Comparison of ENCODE assay signal across 16 cellular contexts in genomic region chr6:161349886-161350285, GRCh38.
DNase-seq lines count a peak whose midpoint lies in the region; ATAC-seq and TF ChIP-seq lines count a peak whose summit lies in the region.
"Had no signal": no experiment of that assay in that cellular context is flagged by ENCODE, and none has a peak within 500 bp of the region (broad histone marks: within the 10 kb centered on the region; RNA-seq: fewer than 3 reads in every experiment).

No MANE protein-coding gene starts in this region.

- H2AFZ ChIP-seq in GM23338 = peak overlapping the region; percentile 87; the same call in 1 of the 2 replicates
- peak overlapping the region; percentile 6 for H2AFZ ChIP-seq in HCT116 (ENCODE audit: low read depth, low read length, poor library complexity, severe bottlenecking)
- H2AFZ ChIP-seq in neuronal stem cell (ENCODE audit: low read length) = no peak overlapping the region

- peak overlapping the region; percentile 93 for H3K18ac ChIP-seq in neuronal stem cell (ENCODE audit: low read length)

- H2AK5ac ChIP-seq in neuronal stem cell (ENCODE audit: low read depth, low read length) = peak overlapping the region; percentile 81

- TF ChIP-seq RAD21 in HCT116 (IDR thresholded peaks at IDR 0.05; ENCODE audit: low read depth) = no peak

- H4K8ac ChIP-seq in neuronal stem cell (ENCODE audit: low read depth, low read length) = no peak overlapping the region

- H3K23ac ChIP-seq in neuronal stem cell (ENCODE audit: low read depth, low read length, poor library complexity) = peak overlapping the region; percentile 91

- peaks cover 5% of the 10 kb centered on the region for H3K4me1 Mint-ChIP-seq in activated CD8-positive, alpha-beta T cell treated with anti-CD3 and anti-CD28 coated beads for 36 hours (ENCODE audit: low read depth)
- peaks cover 6% of the 10 kb centered on the region for H3K4me1 Mint-ChIP-seq in activated CD8-positive, alpha-beta T cell treated with anti-CD3 and anti-CD28 coated beads, Interleukin-2, amount 10 ng/mL, durations not matched to agents 7 days and 5 days (ENCODE audit: low read depth)
- H3K4me1 Mint-ChIP-seq in GM23338 = peaks cover 13% of the 10 kb centered on the region; the same call in 2 of the 3 replicates
- H3K4me1 Mint-ChIP-seq: CD4-positive, alpha-beta memory T cell had no signal

- H3K4me3 Mint-ChIP-seq in activated CD8-positive, alpha-beta T cell treated with anti-CD3 and anti-CD28 coated beads for 36 hours = no peak overlapping the region
- H3K4me3 Mint-ChIP-seq in activated CD8-positive, alpha-beta T cell treated with anti-CD3 and anti-CD28 coated beads, Interleukin-2, amount 10 ng/mL, durations not matched to agents 7 days and 5 days = no peak overlapping the region
- no peak overlapping the region for H3K4me3 Mint-ChIP-seq in GM23338
- H3K4me3 Mint-ChIP-seq: CD14-positive monocyte; CD4-positive, alpha-beta memory T cell had no signal

- H3K4ac ChIP-seq in neuronal stem cell (ENCODE audit: low read length) = peak overlapping the region; percentile 23

- intact Hi-C loops in activated CD8-positive, alpha-beta T cell treated with anti-CD3 and anti-CD28 coated beads for 36 hours (cut with micrococcal nuclease) = no loop called here
- intact Hi-C loops in HCT116 (cut with micrococcal nuclease) = loop anchor here (10.0 kb wide), 1 partner anchor 75 kb away; the partner anchor contains the start of gene AGPAT4
- intact Hi-C loops in prostate gland (cut with DNase I) = no loop called here

- H3K4me3 ChIP-seq in GM23338 (no peak overlapping the region), HCT116 (replicated peaks in 1 of 2; ENCODE audit: low read depth in 1 of 2, low read length in 2 of 2) (no peak overlapping the region), neuronal stem cell (ENCODE audit: low read length in 2 of 2) (no peak overlapping the region), prostate gland (no peak overlapping the region)
- H3K4me3 ChIP-seq: BLaER1, HAP-1 had no signal

- H2BK12ac ChIP-seq in neuronal stem cell (ENCODE audit: low read length) = no peak overlapping the region

- 100% methylated on average over 1 of the region's 19 CpGs; no CpG with 5 or more reads in 1 of the 2 donors for WGBS in neuronal stem cell (ENCODE audit: extremely low coverage in 2 of 2, insufficient read length in 2 of 2, insufficient replicate concordance in 1 of 2), 2 donors
- WGBS in prostate gland = 94% methylated on average over 19 of the region's 19 CpGs

- H3K9me3 ChIP-seq in HCT116 (ENCODE audit: control insufficient read depth in 1 of 2, insufficient read depth in 1 of 2, low read depth in 1 of 2, low read length in 2 of 2) = no peaks in the 10 kb centered on the region
- H3K9me3 ChIP-seq in neuronal stem cell (replicated peaks in 1 of 2; ENCODE audit: control insufficient read depth in 2 of 2, insufficient read depth in 1 of 2, low read depth in 1 of 2, low read length in 2 of 2) = no peaks in the 10 kb centered on the region
- H3K9me3 ChIP-seq in prostate gland = no peaks in the 10 kb centered on the region
- H3K9me3 ChIP-seq: BLaER1, HAP-1 had no signal

- no peaks in the 10 kb centered on the region for H3K9me3 Mint-ChIP-seq in activated CD8-positive, alpha-beta T cell treated with anti-CD3 and anti-CD28 coated beads for 36 hours
- H3K9me3 Mint-ChIP-seq in activated CD8-positive, alpha-beta T cell treated with anti-CD3 and anti-CD28 coated beads, Interleukin-2, amount 10 ng/mL, durations not matched to agents 7 days and 5 days (ENCODE audit: insufficient read depth) = no peaks in the 10 kb centered on the region
- no peaks in the 10 kb centered on the region; the same call in 2 of the 3 replicates for H3K9me3 Mint-ChIP-seq in GM23338
- H3K9me3 Mint-ChIP-seq: CD4-positive, alpha-beta memory T cell had no signal

- H3K79me1 ChIP-seq in neuronal stem cell (ENCODE audit: low read depth, low read length) = no peaks in the 10 kb centered on the region

- no peaks in the 10 kb centered on the region for H3K9me2 ChIP-seq in GM23338 (ENCODE audit: insufficient read depth)
- no peaks in the 10 kb centered on the region for H3K9me2 ChIP-seq in HCT116 (ENCODE audit: insufficient read depth)

- H3K27ac Mint-ChIP-seq in activated CD8-positive, alpha-beta T cell treated with anti-CD3 and anti-CD28 coated beads for 36 hours = no peak overlapping the region
- no peak overlapping the region for H3K27ac Mint-ChIP-seq in activated CD8-positive, alpha-beta T cell treated with anti-CD3 and anti-CD28 coated beads, Interleukin-2, amount 10 ng/mL, durations not matched to agents 7 days and 5 days
- H3K27ac Mint-ChIP-seq in GM23338 = no peak overlapping the region
- H3K27ac Mint-ChIP-seq: CD4-positive, alpha-beta memory T cell had no signal

- no TSS peak for BruUV-seq in HCT116 (replicated peaks; lab: Mats Ljungman, UMichigan)

- POLR2A ChIA-PET in activated CD8-positive, alpha-beta T cell treated with anti-CD3 and anti-CD28 coated beads for 36 hours (lab: Charles Lee) = no interaction called here
- POLR2A ChIA-PET in activated CD8-positive, alpha-beta T cell treated with anti-CD3 and anti-CD28 coated beads, Interleukin-2, amount 10 ng/mL, durations not matched to agents 7 days and 5 days (lab: Charles Lee) = interaction anchor here (0.5 kb wide), 1 partner anchor 33 kb away, joined by 3 read pairs; no protein-coding TSS in a partner anchor
- POLR2A ChIA-PET in HCT116 (lab: Charles Lee) = no interaction called here

- H3K4me1 ChIP-seq in GM23338 (ENCODE audit: insufficient read depth) (0 out of 2 replicates have a peak, but pooled peaks cover 5% of the 10 kb centered on the region), HCT116 (ENCODE audit: control insufficient read depth in 1 of 2, insufficient read depth in 2 of 2, low read length in 2 of 2) (no peaks in the 10 kb centered on the region), neuronal stem cell (ENCODE audit: control insufficient read depth in 2 of 2, insufficient read depth in 1 of 2, low read depth in 1 of 2, low read length in 2 of 2) (peaks cover 0 to 5% of the 10 kb centered on the region in 2 donors), prostate gland (replicated peaks) (no peaks in the 10 kb centered on the region)
- H3K4me1 ChIP-seq: BLaER1, HAP-1 had no signal

- CTCF ChIA-PET in activated CD8-positive, alpha-beta T cell treated with anti-CD3 and anti-CD28 coated beads for 36 hours (lab: Charles Lee) = interaction anchor here (1.2 kb wide), 1 partner anchor 21 kb away, joined by 3 read pairs; no protein-coding TSS in a partner anchor
- CTCF ChIA-PET in activated CD8-positive, alpha-beta T cell treated with anti-CD3 and anti-CD28 coated beads, Interleukin-2, amount 10 ng/mL, durations not matched to agents 7 days and 5 days (lab: Charles Lee) = no interaction called here
- CTCF ChIA-PET in HCT116 (lab: Charles Lee) = no interaction called here

- H3K79me2 ChIP-seq in GM23338 (replicated peaks; ENCODE audit: insufficient read depth) (no peaks in the 10 kb centered on the region), HCT116 (ENCODE audit: insufficient read depth, low read length) (no peaks in the 10 kb centered on the region)

- H3K27me3 Mint-ChIP-seq in activated CD8-positive, alpha-beta T cell treated with anti-CD3 and anti-CD28 coated beads for 36 hours = no peaks in the 10 kb centered on the region
- no peaks in the 10 kb centered on the region for H3K27me3 Mint-ChIP-seq in activated CD8-positive, alpha-beta T cell treated with anti-CD3 and anti-CD28 coated beads, Interleukin-2, amount 10 ng/mL, durations not matched to agents 7 days and 5 days (ENCODE audit: low read depth)
- H3K27me3 Mint-ChIP-seq in GM23338 (ENCODE audit: insufficient read depth, low read depth, poor library complexity) = peaks cover 13% of the 10 kb centered on the region
- H3K27me3 Mint-ChIP-seq: CD4-positive, alpha-beta memory T cell had no signal

- H2BK15ac ChIP-seq in neuronal stem cell (ENCODE audit: low read length) = no peak overlapping the region

- no peak overlapping the region for H2BK5ac ChIP-seq in neuronal stem cell (ENCODE audit: low read length)

- no peak overlapping the region for H3K27ac ChIP-seq in GM23338 (ENCODE audit: low read depth)
- H3K27ac ChIP-seq in HCT116 (ENCODE audit: low read depth, low read length) = no peak overlapping the region
- no peak overlapping the region for H3K27ac ChIP-seq in neuronal stem cell (replicated peaks; ENCODE audit: low read length)
- H3K27ac ChIP-seq in prostate gland = no peak overlapping the region
- H3K27ac ChIP-seq: BLaER1 had no signal

- ATAC-seq in activated CD8-positive, alpha-beta T cell treated with anti-CD3 and anti-CD28 coated beads for 36 hours = no peak
- no peak for ATAC-seq in activated CD8-positive, alpha-beta T cell treated with anti-CD3 and anti-CD28 coated beads, Interleukin-2, amount 10 ng/mL, durations not matched to agents 7 days and 5 days
- ATAC-seq in GM23338 = peak; percentile 13; the same call in 1 of the 3 replicates
- ATAC-seq in HCT116 = no peak
- ATAC-seq in GM21423 (IDR thresholded peaks at IDR 0.05; ENCODE audit: unreplicated experiment) = no peak

- H3K36me3 ChIP-seq in GM23338 (ENCODE audit: insufficient read depth) (no peaks in the 10 kb centered on the region), HCT116 (ENCODE audit: control insufficient read depth in 1 of 2, insufficient read depth in 2 of 2, low read length in 2 of 2) (no peaks in the 10 kb centered on the region), neuronal stem cell (replicated peaks in 1 of 2; ENCODE audit: control insufficient read depth in 2 of 2, insufficient read depth in 2 of 2, low read length in 2 of 2) (no peaks in the 10 kb centered on the region), prostate gland (no peaks in the 10 kb centered on the region)
- H3K36me3 ChIP-seq: BLaER1, HAP-1 had no signal

- no peaks in the 10 kb centered on the region for H4K20me1 ChIP-seq in GM23338 (replicated peaks; ENCODE audit: insufficient read depth)
- no peaks in the 10 kb centered on the region for H4K20me1 ChIP-seq in HCT116 (ENCODE audit: insufficient read depth)
- H4K20me1 ChIP-seq: BLaER1 had no signal

- H2BK120ac ChIP-seq in neuronal stem cell (ENCODE audit: low read depth, low read length) = no peak overlapping the region

- no peaks in the 10 kb centered on the region for H3K36me3 Mint-ChIP-seq in activated CD8-positive, alpha-beta T cell treated with anti-CD3 and anti-CD28 coated beads for 36 hours (ENCODE audit: low read depth)
- no peaks in the 10 kb centered on the region for H3K36me3 Mint-ChIP-seq in activated CD8-positive, alpha-beta T cell treated with anti-CD3 and anti-CD28 coated beads, Interleukin-2, amount 10 ng/mL, durations not matched to agents 7 days and 5 days (ENCODE audit: low read depth)
- H3K36me3 Mint-ChIP-seq in GM23338 (ENCODE audit: low read depth) = no peaks in the 10 kb centered on the region
- H3K36me3 Mint-ChIP-seq: CD4-positive, alpha-beta memory T cell had no signal

- RAD21 ChIA-PET in HCT116 (lab: Charles Lee; ENCODE audit: low non-redundant PET in 1 of 2, low total read pairs in 2 of 2, uncharacterized antibody in 2 of 2, unreplicated experiment in 2 of 2) = no interaction called here

- H3K9ac ChIP-seq in HCT116 (ENCODE audit: low read length) (no peak overlapping the region), neuronal stem cell (ENCODE audit: low read depth, low read length, poor library complexity) (peak overlapping the region; percentile 84)
- H3K9ac ChIP-seq: BLaER1 had no signal

- TF ChIP-seq POLR2A in HCT116 (IDR thresholded peaks at IDR 0.05; ENCODE audit: borderline replicate concordance, extremely low read depth, insufficient read depth, insufficient read length) (no peak), prostate gland (IDR thresholded peaks at IDR 0.05) (no peak)

- H3K4me2 ChIP-seq in GM23338 = no peak overlapping the region
- no peak overlapping the region for H3K4me2 ChIP-seq in HCT116 (ENCODE audit: low read length)
- no peak overlapping the region for H3K4me2 ChIP-seq in neuronal stem cell (ENCODE audit: insufficient read depth, low read length, poor library complexity, severe bottlenecking)
- H3K4me2 ChIP-seq: BLaER1 had no signal

- no peak overlapping the region for H4K91ac ChIP-seq in neuronal stem cell (ENCODE audit: low read depth, low read length, poor library complexity)

- no peaks in the 10 kb centered on the region for H3F3A ChIP-seq in GM23338 (replicated peaks; ENCODE audit: low read depth)

- peak; percentile 6 for DNase-seq in activated CD8-positive, alpha-beta T cell treated with anti-CD3 and anti-CD28 coated beads for 36 hours
- no peak for DNase-seq in activated CD8-positive, alpha-beta T cell treated with anti-CD3 and anti-CD28 coated beads, Interleukin-2, amount 10 ng/mL, durations not matched to agents 7 days and 5 days
- DNase-seq in GM23338 (ENCODE audit: low spot score) (peak; percentile 26), HCT116 (ENCODE audit: low read depth, low spot score) (no peak), neuronal stem cell (ENCODE audit: low spot score) (no peak), prostate gland (ENCODE audit: low spot score) (no peak)
- DNase-seq: 8988T; CD4-positive, alpha-beta memory T cell; DMS153; DMS79; GDM1; GOT3 had no signal

- H3K14ac ChIP-seq in neuronal stem cell (ENCODE audit: low read length) = peak overlapping the region; percentile 56

- TF ChIP-seq CTCF in activated CD8-positive, alpha-beta T cell treated with anti-CD3 and anti-CD28 coated beads for 36 hours (IDR thresholded peaks at IDR 0.05) = no peak
- TF ChIP-seq CTCF in GM23338 (conservative IDR thresholded peaks at IDR 0.05; ENCODE audit: low read depth in 2 of 2) (no peak), HCT116 (IDR thresholded peaks at IDR 0.05 in 2 of 3, conservative IDR thresholded peaks at IDR 0.05 in 1 of 3; ENCODE audit: borderline replicate concordance in 1 of 3, insufficient read depth in 1 of 3, low read depth in 2 of 3, low read length in 2 of 3) (no peak), prostate gland (IDR thresholded peaks at IDR 0.05) (no peak)

- H3K27me3 ChIP-seq in GM23338 (ENCODE audit: insufficient read depth) (no peaks in the 10 kb centered on the region), HCT116 (ENCODE audit: insufficient read depth, low read length) (no peaks in the 10 kb centered on the region), neuronal stem cell (ENCODE audit: control insufficient read depth in 3 of 3, insufficient read depth in 3 of 3, low read depth in 1 of 3, low read length in 3 of 3) (no peaks in the 10 kb centered on the region), prostate gland (replicated peaks; ENCODE audit: insufficient read depth) (no peaks in the 10 kb centered on the region)
- H3K27me3 ChIP-seq: BLaER1 had no signal

Comparison
In these comparisons a context has a peak if more than half of its experiments do, and no peak if none do; other contexts are left out.
1. DNase-seq: peak in activated CD8-positive, alpha-beta T cell treated with anti-CD3 and anti-CD28 coated beads for 36 hours (single experiment) and GM23338 (single experiment); none in activated CD8-positive, alpha-beta T cell treated with anti-CD3 and anti-CD28 coated beads, Interleukin-2, amount 10 ng/mL, durations not matched to agents 7 days and 5 days (single experiment), HCT116 (single experiment), neuronal stem cell (single experiment) and prostate gland (single experiment).